Comparison of ENCODE assay signal across 2 cellular contexts in genomic region chr9:19230356-19231125, GRCh38.
TF ChIP-seq lines count a peak whose summit lies in the region.

Gene DENND4C (plus strand): TSS chr9:19230693. CDS start chr9:19276175, 45,482 bp downstream.

TF ChIP-seq in HCT116, 20 proteins besides CTCF, POLR2A, EP300 and RAD21 (continued from another document):
- no peak for TF ChIP-seq ZBTB33 (IDR thresholded peaks at IDR 0.05; ENCODE audit: extremely low read depth, insufficient replicate concordance, low read length)
- TF ChIP-seq ZNF274 (IDR thresholded peaks at IDR 0.05; ENCODE audit: low read depth, low read length) = no peak
- no peak for TF ChIP-seq EZH2 (IDR thresholded peaks at IDR 0.05)
- no peak for TF ChIP-seq CEBPB (IDR thresholded peaks at IDR 0.05; ENCODE audit: low read depth)
- no peak for TF ChIP-seq CBX3 (IDR thresholded peaks at IDR 0.05; ENCODE audit: low read depth)
- TF ChIP-seq POLR2AphosphoS5 (IDR thresholded peaks at IDR 0.05; ENCODE audit: low read depth, low read length) = peak; percentile 76
- TF ChIP-seq SP1 (IDR thresholded peaks at IDR 0.05; ENCODE audit: low read depth) = peak; percentile 31; the same call in 1 of the 2 replicates
- no peak for TF ChIP-seq MAX (IDR thresholded peaks at IDR 0.05)
- no peak; the same call in 1 of the 2 replicates for TF ChIP-seq SIN3A (IDR thresholded peaks at IDR 0.05; ENCODE audit: low read depth)
- no peak for TF ChIP-seq EZH2phosphoT487 (IDR thresholded peaks at IDR 0.05; ENCODE audit: borderline replicate concordance)
- no peak for TF ChIP-seq SRF (IDR thresholded peaks at IDR 0.05; ENCODE audit: low read depth)
- TF ChIP-seq REST (IDR thresholded peaks at IDR 0.05; ENCODE audit: low read depth) = no peak
- peak; percentile 35 for TF ChIP-seq TCF7L2 (IDR thresholded peaks at IDR 0.05; ENCODE audit: borderline replicate concordance, extremely low read depth, insufficient read depth, insufficient read length)
- TF ChIP-seq ELF1 (IDR thresholded peaks at IDR 0.05; ENCODE audit: borderline replicate concordance, low read depth) = no peak
- TF ChIP-seq JUND (IDR thresholded peaks at IDR 0.05) = no peak
- TF ChIP-seq ZFX (IDR thresholded peaks at IDR 0.05) = peak; percentile 90
- TF ChIP-seq YY1 (IDR thresholded peaks at IDR 0.05; ENCODE audit: extremely low read depth, insufficient replicate concordance, low read depth, low read length) = peak; percentile 62
- TF ChIP-seq EGR1 (IDR thresholded peaks at IDR 0.05; ENCODE audit: low read depth) = peak; percentile 92

TF ChIP-seq in SK-N-SH, 30 proteins besides CTCF, POLR2A, EP300 and RAD21 (continued from another document):
- TF ChIP-seq MAX (IDR thresholded peaks at IDR 0.05; ENCODE audit: low read depth) (peak; percentile 58; the same call in 1 of the 2 replicates), NRF1 (IDR thresholded peaks at IDR 0.05; ENCODE audit: low read depth, low read length) (peak; percentile 70), RFX5 (IDR thresholded peaks at IDR 0.05; ENCODE audit: low read length) (peak; percentile 36; the same call in 1 of the 2 replicates), EZH2phosphoT487 (IDR thresholded peaks at IDR 0.05; ENCODE audit: borderline replicate concordance, low read depth) (no peak), SIN3A (IDR thresholded peaks at IDR 0.05; ENCODE audit: borderline replicate concordance, low read depth, low read length) (peak; percentile 64; the same call in 1 of the 2 replicates), GATA2 (CRISPR knock-in tag; IDR thresholded peaks at IDR 0.05) (no peak), TAF1 (IDR thresholded peaks at IDR 0.05; ENCODE audit: borderline replicate concordance, low read depth, low read length) (peak; percentile 57)
